In the genomic region with DNA sequence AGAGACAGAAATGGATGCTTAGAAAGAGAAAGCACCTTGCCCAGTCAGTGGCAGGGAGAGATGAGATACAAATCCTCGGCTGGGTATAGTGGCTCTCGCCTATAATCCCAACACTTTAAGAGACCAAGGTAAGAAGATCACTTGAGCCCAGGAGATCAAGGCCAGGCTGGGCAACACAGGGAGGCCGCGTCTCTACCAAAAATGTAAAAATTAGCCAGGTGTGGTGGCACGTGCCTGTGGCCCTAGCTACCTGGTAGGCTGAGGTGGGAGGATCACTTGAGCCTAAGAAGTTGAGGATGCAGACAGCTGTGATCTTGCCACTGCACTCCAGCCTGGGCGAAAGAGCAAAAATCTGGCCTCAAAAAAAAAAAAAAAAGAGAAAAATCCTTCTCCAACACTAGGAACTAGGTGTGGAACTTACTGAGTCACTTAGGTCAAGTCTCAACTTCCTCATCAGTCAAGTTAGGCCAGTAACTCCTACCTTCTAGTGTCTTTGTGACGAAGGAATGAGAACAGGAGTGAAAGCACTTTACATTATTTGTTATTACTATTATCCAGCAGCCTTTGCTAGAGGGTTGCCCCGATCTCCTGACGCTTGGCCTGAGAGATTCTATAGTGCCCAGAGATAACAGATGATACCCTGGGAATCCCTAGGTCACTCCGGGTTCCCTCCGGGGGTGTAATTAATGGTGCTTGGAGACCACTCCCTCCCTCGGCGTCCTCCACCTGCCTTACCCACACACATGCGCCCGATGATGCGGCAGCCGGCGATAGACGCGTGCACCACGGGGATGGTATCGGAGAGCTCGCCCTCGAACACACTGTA, we compare ENCODE assay signal across 8 cellular contexts. TPM values are rescaled to one million over a fixed set of nuclear protein-coding genes. Genes with fewer than 3 reads are reported as not detected.
DNase-seq lines count a peak whose midpoint lies in the region; ATAC-seq and TF ChIP-seq lines count a peak whose summit lies in the region.

No MANE protein-coding gene starts in this region.

- peak overlapping the region; percentile 46 for H3K4ac ChIP-seq in mesendoderm (ENCODE audit: low read depth, low read length)

- peak overlapping the region; percentile 24 for H3K23ac ChIP-seq in mesendoderm (ENCODE audit: low read length)

- no peak overlapping the region for H4K5ac ChIP-seq in mesendoderm (ENCODE audit: low read length)

- no peak overlapping the region for H3K18ac ChIP-seq in mesendoderm (ENCODE audit: low read length)

- peak overlapping the region; percentile 99 for H3K56ac ChIP-seq in mesendoderm (ENCODE audit: low read length)

- peaks cover 29% of the 10 kb centered on the region for H3K36me3 ChIP-seq in brain microvascular endothelial cell (replicated peaks)
- H3K36me3 ChIP-seq in mesendoderm (ENCODE audit: control insufficient read depth, insufficient read depth, low read length): peaks cover 8% of the 10 kb centered on the region

- H3K4me3 ChIP-seq in brain microvascular endothelial cell (ENCODE audit: low read depth, low read length): peak overlapping the region; percentile 90
- H3K4me3 ChIP-seq in mesendoderm (ENCODE audit: low read length): peak overlapping the region; percentile 97

- peak overlapping the region; percentile 63 for H3K4me2 ChIP-seq in mesendoderm (ENCODE audit: low read length)

- H3K27ac ChIP-seq in brain microvascular endothelial cell (peak overlapping the region; percentile 66), mesendoderm (ENCODE audit: low read depth, low read length) (no peak overlapping the region)

- H2AK5ac ChIP-seq in mesendoderm (ENCODE audit: low read length): no peak overlapping the region

- DNase-seq in LoVo (ENCODE audit: low spot score) (peak; percentile 34), brain microvascular endothelial cell (no peak), mesendoderm (no peak), GM13977 (ENCODE audit: low spot score) (no peak), NCI-H2196 (lab: John Stamatoyannopoulos, UW; ENCODE audit: unreplicated experiment) (no peak), NCI-H1930 (lab: John Stamatoyannopoulos, UW) (no peak)

- no peak overlapping the region for H2BK5ac ChIP-seq in mesendoderm (ENCODE audit: low read length)

- no peak overlapping the region for H2BK120ac ChIP-seq in mesendoderm (ENCODE audit: low read depth, low read length)

- H2BK15ac ChIP-seq in mesendoderm (replicated peaks; ENCODE audit: low read depth): no peak overlapping the region

- H3K27me3 ChIP-seq in brain microvascular endothelial cell (replicated peaks) (no peaks in the 10 kb centered on the region), mesendoderm (ENCODE audit: insufficient read depth, low read length, poor library complexity) (no peaks in the 10 kb centered on the region)

- ATAC-seq in GM18868 (IDR thresholded peaks at IDR 0.05; ENCODE audit: unreplicated experiment): peak; percentile 28
- no peak for ATAC-seq in HG03565 (IDR thresholded peaks at IDR 0.05; ENCODE audit: unreplicated experiment)

- TF ChIP-seq CTCF in brain microvascular endothelial cell (IDR thresholded peaks at IDR 0.05; ENCODE audit: low read depth, low read length, missing control alignments) (no peak), GM13977 (IDR thresholded peaks at IDR 0.05; ENCODE audit: extremely low read depth, insufficient read depth, missing control alignments) (no peak)

- H3K4me1 ChIP-seq in mesendoderm (ENCODE audit: control insufficient read depth, low read depth, low read length): peaks cover 5% of the 10 kb centered on the region

- in situ Hi-C loops in brain microvascular endothelial cell (cut with HindIII; ENCODE audit: low pct_ligation_motif_present, low sequenced_read_pairs): no loop called here
- in situ Hi-C loops in GM13977 (cut with MboI; ENCODE audit: low pct_unique_long_range_greater_than_20kb, low sequenced_read_pairs, unreplicated experiment): no loop called here

- no peak overlapping the region for H4K8ac ChIP-seq in mesendoderm (ENCODE audit: low read depth, low read length)

- peak overlapping the region; percentile 92 for H3K9ac ChIP-seq in mesendoderm (ENCODE audit: low read length)

- no CpG with 5 or more reads among the region's 24 CpGs for WGBS in mesendoderm (ENCODE audit: extremely low coverage, insufficient coverage, low lambda C conversion rate)

- H3K79me1 ChIP-seq in mesendoderm (ENCODE audit: low read length): peaks cover 7% of the 10 kb centered on the region

- H3K79me2 ChIP-seq in mesendoderm (ENCODE audit: control insufficient read depth, insufficient read depth, low read length): peaks cover 18% of the 10 kb centered on the region

RNA-seq across cellular contexts. Expression of a gene that starts 0.9 kb away (rescaled TPM):
- 164 TPM for polyA plus RNA-seq in mesendoderm (2013, experiment 1 of 2)
- 168 TPM for polyA plus RNA-seq in mesendoderm (2013, experiment 2 of 2)

RNA-seq across cellular contexts. Expression of a gene that starts 5.7 kb away (rescaled TPM):
- polyA plus RNA-seq in mesendoderm (2013, experiment 1 of 2): 13.0 TPM
- 12.7 TPM for polyA plus RNA-seq in mesendoderm (2013, experiment 2 of 2)

RNA-seq across cellular contexts. Expression of a gene that starts 8.6 kb away (rescaled TPM):
- polyA plus RNA-seq in mesendoderm (2013, experiment 1 of 2): 0.03 TPM
- 0.01 TPM for polyA plus RNA-seq in mesendoderm (2013, experiment 2 of 2)

RNA-seq across cellular contexts. Expression of a gene that starts 57.2 kb away (rescaled TPM):
- polyA plus RNA-seq in mesendoderm (2013, experiment 1 of 2): 1.7 TPM
- polyA plus RNA-seq in mesendoderm (2013, experiment 2 of 2): 1.7 TPM
